9 cellular contexts compared by ENCODE assay signal in genomic region chr2:190410171-190410570, GRCh38. TPM values are rescaled to one million over a fixed set of nuclear protein-coding genes. Genes with fewer than 3 reads are reported as not detected.
A peak's percentile ranks its signal among the peaks of the same experiment; 100 is the strongest.
DNase-seq lines count a peak whose midpoint lies in the region; ATAC-seq and TF ChIP-seq lines count a peak whose summit lies in the region.
"Had no signal": no experiment of that assay in that cellular context is flagged by ENCODE, and none has a peak within 500 bp of the region (broad histone marks: within the 10 kb centered on the region; RNA-seq: fewer than 3 reads in every experiment).

No MANE protein-coding gene starts in this region.

- no peak for TF ChIP-seq POLR2A in NB4 (IDR thresholded peaks at IDR 0.05; ENCODE audit: extremely low read depth, insufficient read length)
- no peak for TF ChIP-seq POLR2A in Peyer's patch (IDR thresholded peaks at IDR 0.05)

- no peaks in the 10 kb centered on the region for H3K9me3 ChIP-seq in Peyer's patch

- ATAC-seq in stimulated activated memory B cell treated with anti-CD40 and anti-IgM and Interleukin-4, amounts not matched to agents 10 μg/mL and 1 μg/mL and 100 μg/mL, for 72 hours = no peak

- H3K36me3 ChIP-seq in Peyer's patch = no peaks in the 10 kb centered on the region

- H3K27me3 ChIP-seq in Peyer's patch = no peaks in the 10 kb centered on the region

- no peak overlapping the region for H3K27ac ChIP-seq in Peyer's patch

- intact Hi-C loops in CD14-positive monocyte (cut with micrococcal nuclease) = no loop called here

- H3K27ac Mint-ChIP-seq in activated T-cell treated with anti-CD3 and anti-CD28 coated beads, Interleukin-2, amount 50 U/mL, for 24 hours = peak overlapping the region; percentile 94
- H3K27ac Mint-ChIP-seq in activated naive CD8-positive, alpha-beta T cell treated with anti-CD3 and anti-CD28 coated beads for 36 hours = peak overlapping the region; percentile 90
- H3K27ac Mint-ChIP-seq in stimulated activated memory B cell treated with anti-CD40 and anti-IgM and Interleukin-4, amounts not matched to agents 10 μg/mL and 1 μg/mL and 100 μg/mL, for 72 hours = peak overlapping the region; percentile 85
- no peak overlapping the region for H3K27ac Mint-ChIP-seq in CD14-positive monocyte

- no peak for TF ChIP-seq CTCF in NB4 (IDR thresholded peaks at IDR 0.05; ENCODE audit: low read depth, low read length)
- TF ChIP-seq CTCF in CD14-positive monocyte (IDR thresholded peaks at IDR 0.05) = no peak
- TF ChIP-seq CTCF in Peyer's patch (IDR thresholded peaks at IDR 0.05) = no peak

- H3K36me3 Mint-ChIP-seq in activated T-cell treated with anti-CD3 and anti-CD28 coated beads, Interleukin-2, amount 50 U/mL, for 24 hours (ENCODE audit: low read depth) = peaks cover 16% of the 10 kb centered on the region
- peaks cover 8% of the 10 kb centered on the region for H3K36me3 Mint-ChIP-seq in activated naive CD8-positive, alpha-beta T cell treated with anti-CD3 and anti-CD28 coated beads for 36 hours
- H3K36me3 Mint-ChIP-seq in stimulated activated memory B cell treated with anti-CD40 and anti-IgM and Interleukin-4, amounts not matched to agents 10 μg/mL and 1 μg/mL and 100 μg/mL, for 72 hours = no peaks in the 10 kb centered on the region
- H3K36me3 Mint-ChIP-seq in CD14-positive monocyte = peaks cover 0 to 4% of the 10 kb centered on the region in 2 donors

- no peak overlapping the region for H3K4me3 ChIP-seq in NB4 (ENCODE audit: low read depth, low read length)
- no peak overlapping the region for H3K4me3 ChIP-seq in Peyer's patch

- DNase-seq in activated T-cell treated with anti-CD3 and anti-CD28 coated beads, Interleukin-2, amount 50 U/mL, for 24 hours = no peak
- no peak for DNase-seq in activated T-cell treated with anti-CD3 and anti-CD28 coated beads, Interleukin-2, amount 50 U/mL, for 1 hour
- DNase-seq in NB4 (ENCODE audit: low read depth) (peak; percentile 70), CD14-positive monocyte (ENCODE audit: low spot score) (no peak), ecto neural progenitor cell (ENCODE audit: low spot score) (no peak), Peyer's patch (no peak)
- DNase-seq in activated naive CD8-positive, alpha-beta T cell treated with anti-CD3 and anti-CD28 coated beads for 36 hours = no peak
- DNase-seq: NCI-H2029 treated with DMSO at 0.1 percent for 48 hours had no signal

- no peaks in the 10 kb centered on the region for H3K9me3 Mint-ChIP-seq in activated T-cell treated with anti-CD3 and anti-CD28 coated beads, Interleukin-2, amount 50 U/mL, for 24 hours
- no peaks in the 10 kb centered on the region for H3K9me3 Mint-ChIP-seq in activated naive CD8-positive, alpha-beta T cell treated with anti-CD3 and anti-CD28 coated beads for 36 hours
- no peaks in the 10 kb centered on the region for H3K9me3 Mint-ChIP-seq in stimulated activated memory B cell treated with anti-CD40 and anti-IgM and Interleukin-4, amounts not matched to agents 10 μg/mL and 1 μg/mL and 100 μg/mL, for 72 hours
- H3K9me3 Mint-ChIP-seq in CD14-positive monocyte = no peaks in the 10 kb centered on the region

- peaks cover 52% of the 10 kb centered on the region for H3K4me1 Mint-ChIP-seq in activated T-cell treated with anti-CD3 and anti-CD28 coated beads, Interleukin-2, amount 50 U/mL, for 24 hours (ENCODE audit: low read depth)
- peaks cover 50% of the 10 kb centered on the region for H3K4me1 Mint-ChIP-seq in activated naive CD8-positive, alpha-beta T cell treated with anti-CD3 and anti-CD28 coated beads for 36 hours
- peaks cover 34% of the 10 kb centered on the region for H3K4me1 Mint-ChIP-seq in stimulated activated memory B cell treated with anti-CD40 and anti-IgM and Interleukin-4, amounts not matched to agents 10 μg/mL and 1 μg/mL and 100 μg/mL, for 72 hours
- H3K4me1 Mint-ChIP-seq in CD14-positive monocyte = peaks cover 42% of the 10 kb centered on the region

- H3K4me1 ChIP-seq in Peyer's patch = peaks cover 0 to 32% (median 4%) of the 10 kb centered on the region in 4 donors

- H3K4me3 Mint-ChIP-seq in activated T-cell treated with anti-CD3 and anti-CD28 coated beads, Interleukin-2, amount 50 U/mL, for 24 hours = peak overlapping the region; percentile 87
- H3K4me3 Mint-ChIP-seq in activated naive CD8-positive, alpha-beta T cell treated with anti-CD3 and anti-CD28 coated beads for 36 hours = peak overlapping the region; percentile 86
- H3K4me3 Mint-ChIP-seq in stimulated activated memory B cell treated with anti-CD40 and anti-IgM and Interleukin-4, amounts not matched to agents 10 μg/mL and 1 μg/mL and 100 μg/mL, for 72 hours = no peak overlapping the region
- H3K4me3 Mint-ChIP-seq in CD14-positive monocyte = no peak overlapping the region

- H3K27me3 Mint-ChIP-seq in activated T-cell treated with anti-CD3 and anti-CD28 coated beads, Interleukin-2, amount 50 U/mL, for 24 hours = no peaks in the 10 kb centered on the region
- H3K27me3 Mint-ChIP-seq in activated naive CD8-positive, alpha-beta T cell treated with anti-CD3 and anti-CD28 coated beads for 36 hours = no peaks in the 10 kb centered on the region
- H3K27me3 Mint-ChIP-seq in stimulated activated memory B cell treated with anti-CD40 and anti-IgM and Interleukin-4, amounts not matched to agents 10 μg/mL and 1 μg/mL and 100 μg/mL, for 72 hours = no peaks in the 10 kb centered on the region
- H3K27me3 Mint-ChIP-seq in CD14-positive monocyte (ENCODE audit: low read depth in 3 of 3) = peaks cover 1 to 7% (median 5%) of the 10 kb centered on the region in 3 donors

RNA-seq across cellular contexts. Expression of gene MFSD6, which starts 2.0 kb away (rescaled TPM):
- total RNA-seq in activated naive CD8-positive, alpha-beta T cell treated with anti-CD3 and anti-CD28 coated beads for 36 hours = 10 to 100 TPM; 45.6 to 51.1 TPM
- 10 to 100 TPM in 1 of 2 donors, 1 to 10 TPM in 1; 8.8 to 12.9 TPM for polyA plus RNA-seq in CD14-positive monocyte
- total RNA-seq in Peyer's patch = 100 to 1,000 TPM in 3 of 4 donors, 10 to 100 TPM in 1; 40.4 to 184 (median 119) TPM

Comparison
In these comparisons a context has a peak if more than half of its experiments do, and no peak if none do; other contexts are left out.
1. H3K27ac Mint-ChIP-seq: peak in activated T-cell treated with anti-CD3 and anti-CD28 coated beads, Interleukin-2, amount 50 U/mL, for 24 hours (single experiment), activated naive CD8-positive, alpha-beta T cell treated with anti-CD3 and anti-CD28 coated beads for 36 hours (single experiment) and stimulated activated memory B cell treated with anti-CD40 and anti-IgM and Interleukin-4, amounts not matched to agents 10 μg/mL and 1 μg/mL and 100 μg/mL, for 72 hours (single experiment); none in CD14-positive monocyte (0 of 7).
2. H3K4me3 Mint-ChIP-seq: peak in activated T-cell treated with anti-CD3 and anti-CD28 coated beads, Interleukin-2, amount 50 U/mL, for 24 hours (single experiment) and activated naive CD8-positive, alpha-beta T cell treated with anti-CD3 and anti-CD28 coated beads for 36 hours (single experiment); none in stimulated activated memory B cell treated with anti-CD40 and anti-IgM and Interleukin-4, amounts not matched to agents 10 μg/mL and 1 μg/mL and 100 μg/mL, for 72 hours (single experiment) and CD14-positive monocyte (0 of 2).